Comparison of ENCODE assay signal across 1 cellular context in genomic region chr14:24067133-24068082, GRCh38.
A peak's percentile ranks its signal among the peaks of the same experiment; 100 is the strongest.
TF ChIP-seq lines count a peak whose summit lies in the region.

No MANE protein-coding gene starts in this region.

TF ChIP-seq in HepG2, 621 proteins besides CTCF, POLR2A, EP300 and RAD21 (continued from another document and continues in another):
- TF ChIP-seq PRDM4 (CRISPR knock-in tag; IDR thresholded peaks at IDR 0.05; ENCODE audit: borderline replicate concordance) (no peak), ZNF230 (CRISPR knock-in tag; IDR thresholded peaks at IDR 0.05) (peak; percentile 76; the same call in 1 of the 2 replicates), STAT5B (CRISPR knock-in tag; IDR thresholded peaks at IDR 0.05) (no peak), ZNF552 (CRISPR knock-in tag; IDR thresholded peaks at IDR 0.05; ENCODE audit: borderline replicate concordance) (no peak), ZNF18 (CRISPR knock-in tag; IDR thresholded peaks at IDR 0.05; ENCODE audit: insufficient replicate concordance) (no peak), PRPF4 (IDR thresholded peaks at IDR 0.05; ENCODE audit: low read depth, low read length, poor library complexity, severe bottlenecking) (no peak), ZNF713 (CRISPR knock-in tag; IDR thresholded peaks at IDR 0.05) (no peak), IRF1 (CRISPR knock-in tag; IDR thresholded peaks at IDR 0.05; ENCODE audit: low read depth) (no peak), NR2F1 (CRISPR knock-in tag; IDR thresholded peaks at IDR 0.05) (no peak), ATF6 (CRISPR knock-in tag; conservative IDR thresholded peaks at IDR 0.05) (no peak), REXO4 (CRISPR knock-in tag; IDR thresholded peaks at IDR 0.05; ENCODE audit: borderline replicate concordance) (no peak), IKZF1 (IDR thresholded peaks at IDR 0.05) (no peak), GTF3A (CRISPR knock-in tag; conservative IDR thresholded peaks at IDR 0.05) (no peak), ZUFSP (CRISPR knock-in tag; IDR thresholded peaks at IDR 0.05; ENCODE audit: borderline replicate concordance) (no peak), MEIS2 (CRISPR knock-in tag; IDR thresholded peaks at IDR 0.05) (no peak), ZNF280B (CRISPR knock-in tag; IDR thresholded peaks at IDR 0.05; ENCODE audit: borderline replicate concordance) (no peak; the same call in 1 of the 2 replicates), ZNF513 (CRISPR knock-in tag; conservative IDR thresholded peaks at IDR 0.05) (no peak), THAP9 (CRISPR knock-in tag; IDR thresholded peaks at IDR 0.05; ENCODE audit: borderline replicate concordance) (peak; percentile 58; the same call in 1 of the 2 replicates), MAFF (IDR thresholded peaks at IDR 0.05; ENCODE audit: low read depth, low read length) (no peak), ZBTB39 (CRISPR knock-in tag; IDR thresholded peaks at IDR 0.05) (no peak), GPBP1L1 (CRISPR knock-in tag; IDR thresholded peaks at IDR 0.05) (no peak), ZFAT (CRISPR knock-in tag; conservative IDR thresholded peaks at IDR 0.05) (no peak), SRSF4 (IDR thresholded peaks at IDR 0.05; ENCODE audit: low read depth, low read length, poor library complexity, severe bottlenecking) (no peak), ZNF770 (CRISPR knock-in tag; IDR thresholded peaks at IDR 0.05) (no peak), ZNF235 (CRISPR knock-in tag; IDR thresholded peaks at IDR 0.05; ENCODE audit: borderline replicate concordance) (no peak), HNRNPLL (IDR thresholded peaks at IDR 0.05; ENCODE audit: low read depth, low read length, poor library complexity, severe bottlenecking) (no peak), ZBTB44 (CRISPR knock-in tag; IDR thresholded peaks at IDR 0.05) (no peak), CHD2 (IDR thresholded peaks at IDR 0.05; ENCODE audit: low read depth, low read length) (no peak)
